8 cellular contexts compared by ENCODE assay signal in genomic region chr2:169585673-169586072, GRCh38. TPM values are rescaled to one million over a fixed set of nuclear protein-coding genes. Genes with fewer than 3 reads are reported as not detected.
A peak's percentile ranks its signal among the peaks of the same experiment; 100 is the strongest.
DNase-seq lines count a peak whose midpoint lies in the region; ATAC-seq and TF ChIP-seq lines count a peak whose summit lies in the region.

No MANE protein-coding gene starts in this region.

- H3K9me3 ChIP-seq in SK-N-MC (ENCODE audit: low read depth, low read length) = peaks cover 3% of the 10 kb centered on the region; the same call in 1 of the 2 replicates
- no peaks in the 10 kb centered on the region for H3K9me3 ChIP-seq in sigmoid colon

- no peaks in the 10 kb centered on the region for H3K27me3 ChIP-seq in sigmoid colon

- H3K9ac ChIP-seq in SK-N-MC (ENCODE audit: insufficient read length) = peak overlapping the region; percentile 98

- TF ChIP-seq CTCF in GM12875 (IDR thresholded peaks at IDR 0.05; ENCODE audit: borderline replicate concordance, insufficient read depth, low read depth, low read length) (no peak), fibroblast of the aortic adventitia (IDR thresholded peaks at IDR 0.05; ENCODE audit: insufficient read depth, low read length) (no peak), sigmoid colon (IDR thresholded peaks at IDR 0.05) (no peak)

- H3K4me1 ChIP-seq in sigmoid colon = peaks cover 0 to 36% (median 20%) of the 10 kb centered on the region in 4 donors

- in situ Hi-C loops in KBM-7 (cut with MboI; ENCODE audit: low pct_unique_long_range_greater_than_20kb, low sequenced_read_pairs) = no loop called here

- 5 to 14% methylated on average over 7 of the region's 7 CpGs for WGBS in sigmoid colon, 2 donors

- DNase-seq in SK-N-MC (ENCODE audit: low read depth, low spot score) (no peak), fibroblast of the aortic adventitia (ENCODE audit: low read depth) (no peak), sigmoid colon (no peak), HuH-7 (ENCODE audit: low spot score) (no peak), KBM-7 (no peak), NCI-H146 (lab: John Stamatoyannopoulos, UW) (no peak)

- H3K27ac ChIP-seq in SK-N-MC (peak overlapping the region; percentile 31; the same call in 1 of the 2 replicates), sigmoid colon (peak overlapping the region; percentile 91 to 98 (median 96))

- H3K4me3 ChIP-seq in GM12875 (ENCODE audit: low read depth, low read length) = peak overlapping the region; percentile 88
- peak overlapping the region; percentile 99 for H3K4me3 ChIP-seq in SK-N-MC
- peak overlapping the region; percentile 62 for H3K4me3 ChIP-seq in fibroblast of the aortic adventitia (ENCODE audit: low read depth, low read length)
- H3K4me3 ChIP-seq in sigmoid colon = peak overlapping the region; percentile 62 to 83 (median 72)

- no peak for ATAC-seq in HG03565 (IDR thresholded peaks at IDR 0.05; ENCODE audit: unreplicated experiment)

- H3K36me3 ChIP-seq in SK-N-MC (ENCODE audit: insufficient read depth, low read length) = peaks cover 3% of the 10 kb centered on the region; the same call in 1 of the 2 replicates
- no peaks in the 10 kb centered on the region for H3K36me3 ChIP-seq in sigmoid colon

- no peak for TF ChIP-seq EP300 in sigmoid colon (IDR thresholded peaks at IDR 0.05)

- intact Hi-C loops in sigmoid colon (cut with DNase I) = loop anchor here (2.0 to 5.0 kb wide), 3 partner anchors 109 to 242 kb away; partner anchors contain the start of genes CFAP210, PHOSPHO2 and UBR3

- TF ChIP-seq POLR2A in sigmoid colon (IDR thresholded peaks at IDR 0.05) = no peak

RNA-seq across cellular contexts. Expression of gene PPIG, which starts 1.5 kb away (rescaled TPM):
- total RNA-seq in fibroblast of the aortic adventitia (ENCODE audit: low replicate concordance) (43.5 and 43.7 TPM in 2 replicates), sigmoid colon (10 to 100 TPM; 41.3 to 54.0 (median 45.7) TPM)
- polyA plus RNA-seq in sigmoid colon = 10 to 100 TPM; 25.7 to 36.2 (median 33.6) TPM

RNA-seq across cellular contexts. Expression of gene FASTKD1, which starts 12.0 kb away (rescaled TPM):
- total RNA-seq in fibroblast of the aortic adventitia (ENCODE audit: low replicate concordance) (17.6 and 24.0 TPM in 2 replicates), sigmoid colon (10 to 100 TPM; 15.1 to 24.4 (median 18.5) TPM)
- polyA plus RNA-seq in sigmoid colon = 10 to 100 TPM; 16.2 to 40.8 (median 40.5) TPM
